18 cellular contexts compared by ENCODE assay signal in the genomic region with DNA sequence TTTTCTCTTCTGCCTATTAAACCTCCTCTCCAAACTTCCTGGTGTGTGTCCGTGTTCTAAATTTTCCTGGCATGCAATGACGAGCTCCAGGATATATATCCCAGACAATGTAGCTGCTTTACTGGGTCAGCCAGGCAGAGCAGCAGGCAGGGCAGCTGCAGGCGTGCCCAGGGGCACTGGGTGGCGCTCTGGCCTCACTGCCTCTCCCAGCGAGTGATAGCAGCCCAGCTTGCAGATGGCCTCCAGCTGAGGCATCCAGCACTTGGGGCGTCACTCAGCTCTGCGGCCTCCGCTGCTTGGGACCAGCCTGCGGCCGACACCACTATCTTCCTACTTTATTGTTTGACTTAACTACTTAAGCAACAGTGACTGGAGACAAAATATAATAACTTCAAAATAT. TPM values are rescaled to one million over a fixed set of nuclear protein-coding genes. Genes with fewer than 3 reads are reported as not detected.
DNase-seq lines count a peak whose midpoint lies in the region; ATAC-seq and TF ChIP-seq lines count a peak whose summit lies in the region.
"Had no signal": no experiment of that assay in that cellular context is flagged by ENCODE, and none has a peak within 500 bp of the region (broad histone marks: within the 10 kb centered on the region; RNA-seq: fewer than 3 reads in every experiment).

No MANE protein-coding gene starts in this region.

- in situ Hi-C loops in GM13977 (cut with MboI; ENCODE audit: low pct_unique_long_range_greater_than_20kb, low sequenced_read_pairs, unreplicated experiment) = no loop called here

- TF ChIP-seq EP300 in Ishikawa (IDR thresholded peaks at IDR 0.05; ENCODE audit: borderline replicate concordance) = no peak

- peak overlapping the region; percentile 77; the same call in 1 of the 2 replicates for H3K27ac Mint-ChIP-seq in WTC11
- H3K27ac Mint-ChIP-seq: dendritic cell treated with granulocyte-macrophage colony-stimulating factor and Interleukin-4, amounts not matched to agents 40 ng/mL and 50 ng/mL, for 4 days; natural killer cell treated with Interleukin-12 subunit alpha and Interleukin-12 subunit beta and Interleukin-15 and Interleukin-18, amount 100 ng/mL, for 72 hours had no signal

- POLR2A ChIA-PET in WTC11 (lab: Charles Lee) = no interaction called here

- CTCF ChIA-PET in WTC11 (lab: Charles Lee) = interaction anchor here (0.6 to 2.4 kb wide), 16 partner anchors 9 to 210 kb away, joined by 3 to 27 read pairs (median 4); a partner anchor contains a TSS

- peaks cover 26% of the 10 kb centered on the region for H3K4me1 Mint-ChIP-seq in WTC11

- H3K4me3 Mint-ChIP-seq in WTC11 = no peak overlapping the region
- H3K4me3 Mint-ChIP-seq: dendritic cell treated with granulocyte-macrophage colony-stimulating factor and Interleukin-4, amounts not matched to agents 40 ng/mL and 50 ng/mL, for 4 days; natural killer cell treated with Interleukin-12 subunit alpha and Interleukin-12 subunit beta and Interleukin-15 and Interleukin-18, amount 100 ng/mL, for 72 hours had no signal

- H3K9me3 Mint-ChIP-seq in WTC11 = peaks cover 16% of the 10 kb centered on the region
- H3K9me3 Mint-ChIP-seq: dendritic cell treated with granulocyte-macrophage colony-stimulating factor and Interleukin-4, amounts not matched to agents 40 ng/mL and 50 ng/mL, for 4 days; natural killer cell treated with Interleukin-12 subunit alpha and Interleukin-12 subunit beta and Interleukin-15 and Interleukin-18, amount 100 ng/mL, for 72 hours had no signal

- peak; percentile 89 for ATAC-seq in WTC11
- no peak for ATAC-seq in HG03457 (IDR thresholded peaks at IDR 0.05; ENCODE audit: unreplicated experiment)
- ATAC-seq: lower lobe of right lung; natural killer cell treated with Interleukin-12 subunit alpha and Interleukin-12 subunit beta and Interleukin-15 and Interleukin-18, amount 100 ng/mL, for 72 hours; Right ventricle myocardium inferior had no signal

- H3K27me3 Mint-ChIP-seq in WTC11 (ENCODE audit: low read depth) = no peaks in the 10 kb centered on the region
- H3K27me3 Mint-ChIP-seq: CD4-positive, CD25-positive, alpha-beta regulatory T cell; dendritic cell treated with granulocyte-macrophage colony-stimulating factor and Interleukin-4, amounts not matched to agents 40 ng/mL and 50 ng/mL, for 4 days; natural killer cell treated with Interleukin-12 subunit alpha and Interleukin-12 subunit beta and Interleukin-15 and Interleukin-18, amount 100 ng/mL, for 72 hours had no signal

- H3K36me3 Mint-ChIP-seq in WTC11 = peaks cover 24% of the 10 kb centered on the region

- TF ChIP-seq RAD21 in Ishikawa (IDR thresholded peaks at IDR 0.05; ENCODE audit: low read depth) = peak; percentile 17; the same call in 1 of the 2 replicates

- DNase-seq in GM03348 (ENCODE audit: low spot score) (peak; percentile 20), WTC11 (ENCODE audit: low spot score) (peak; percentile 70), iPS-NIHi7 (ENCODE audit: extremely low spot score) (peak; percentile 71), GM13977 (ENCODE audit: low spot score) (no peak), epidermal melanocyte (ENCODE audit: insufficient read length, low spot score) (no peak)
- DNase-seq: activated CD8-positive, alpha-beta memory T cell treated with anti-CD3 and anti-CD28 coated beads for 24 hours; activated effector memory CD4-positive, alpha-beta T cell treated with Interleukin-2 at 50 U/mL for 16 hours; anterior cingulate cortex; CD4-positive, CD25-positive, alpha-beta regulatory T cell; Karpas-422; lower lobe of right lung; NCI-H187; NCI-H748 treated with DMSO at 0.1 percent for 48 hours had no signal

- TF ChIP-seq CTCF in WTC11 (IDR thresholded peaks at IDR 0.05) (peak; percentile 36; the same call in 1 of the 2 replicates), GM13977 (IDR thresholded peaks at IDR 0.05; ENCODE audit: extremely low read depth, insufficient read depth, missing control alignments) (no peak)

TF ChIP-seq in Ishikawa, 13 proteins besides CTCF, POLR2A, EP300 and RAD21 (continues in another document):
- TF ChIP-seq, protein P1, sequence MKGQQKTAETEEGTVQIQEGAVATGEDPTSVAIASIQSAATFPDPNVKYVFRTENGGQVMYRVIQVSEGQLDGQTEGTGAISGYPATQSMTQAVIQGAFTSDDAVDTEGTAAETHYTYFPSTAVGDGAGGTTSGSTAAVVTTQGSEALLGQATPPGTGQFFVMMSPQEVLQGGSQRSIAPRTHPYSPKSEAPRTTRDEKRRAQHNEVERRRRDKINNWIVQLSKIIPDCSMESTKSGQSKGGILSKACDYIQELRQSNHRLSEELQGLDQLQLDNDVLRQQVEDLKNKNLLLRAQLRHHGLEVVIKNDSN (IDR thresholded peaks at IDR 0.05) = no peak
- TF ChIP-seq TAF1 (IDR thresholded peaks at IDR 0.05; ENCODE audit: low read depth) (no peak), YY1 (IDR thresholded peaks at IDR 0.05; ENCODE audit: low read depth) (no peak), CREB1 (IDR thresholded peaks at IDR 0.05; ENCODE audit: low read depth) (no peak), EGR1 (IDR thresholded peaks at IDR 0.05) (no peak), CEBPB (IDR thresholded peaks at IDR 0.05) (no peak)
- TF ChIP-seq, protein P2, sequence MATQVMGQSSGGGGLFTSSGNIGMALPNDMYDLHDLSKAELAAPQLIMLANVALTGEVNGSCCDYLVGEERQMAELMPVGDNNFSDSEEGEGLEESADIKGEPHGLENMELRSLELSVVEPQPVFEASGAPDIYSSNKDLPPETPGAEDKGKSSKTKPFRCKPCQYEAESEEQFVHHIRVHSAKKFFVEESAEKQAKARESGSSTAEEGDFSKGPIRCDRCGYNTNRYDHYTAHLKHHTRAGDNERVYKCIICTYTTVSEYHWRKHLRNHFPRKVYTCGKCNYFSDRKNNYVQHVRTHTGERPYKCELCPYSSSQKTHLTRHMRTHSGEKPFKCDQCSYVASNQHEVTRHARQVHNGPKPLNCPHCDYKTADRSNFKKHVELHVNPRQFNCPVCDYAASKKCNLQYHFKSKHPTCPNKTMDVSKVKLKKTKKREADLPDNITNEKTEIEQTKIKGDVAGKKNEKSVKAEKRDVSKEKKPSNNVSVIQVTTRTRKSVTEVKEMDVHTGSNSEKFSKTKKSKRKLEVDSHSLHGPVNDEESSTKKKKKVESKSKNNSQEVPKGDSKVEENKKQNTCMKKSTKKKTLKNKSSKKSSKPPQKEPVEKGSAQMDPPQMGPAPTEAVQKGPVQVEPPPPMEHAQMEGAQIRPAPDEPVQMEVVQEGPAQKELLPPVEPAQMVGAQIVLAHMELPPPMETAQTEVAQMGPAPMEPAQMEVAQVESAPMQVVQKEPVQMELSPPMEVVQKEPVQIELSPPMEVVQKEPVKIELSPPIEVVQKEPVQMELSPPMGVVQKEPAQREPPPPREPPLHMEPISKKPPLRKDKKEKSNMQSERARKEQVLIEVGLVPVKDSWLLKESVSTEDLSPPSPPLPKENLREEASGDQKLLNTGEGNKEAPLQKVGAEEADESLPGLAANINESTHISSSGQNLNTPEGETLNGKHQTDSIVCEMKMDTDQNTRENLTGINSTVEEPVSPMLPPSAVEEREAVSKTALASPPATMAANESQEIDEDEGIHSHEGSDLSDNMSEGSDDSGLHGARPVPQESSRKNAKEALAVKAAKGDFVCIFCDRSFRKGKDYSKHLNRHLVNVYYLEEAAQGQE (IDR thresholded peaks at IDR 0.05; ENCODE audit: low read depth) = no peak
- TF ChIP-seq, protein P3, sequence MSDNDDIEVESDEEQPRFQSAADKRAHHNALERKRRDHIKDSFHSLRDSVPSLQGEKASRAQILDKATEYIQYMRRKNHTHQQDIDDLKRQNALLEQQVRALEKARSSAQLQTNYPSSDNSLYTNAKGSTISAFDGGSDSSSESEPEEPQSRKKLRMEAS (IDR thresholded peaks at IDR 0.05) = no peak

TF ChIP-seq in WTC11, 78 proteins besides CTCF, POLR2A, EP300 and RAD21:
- TF ChIP-seq, protein P4, sequence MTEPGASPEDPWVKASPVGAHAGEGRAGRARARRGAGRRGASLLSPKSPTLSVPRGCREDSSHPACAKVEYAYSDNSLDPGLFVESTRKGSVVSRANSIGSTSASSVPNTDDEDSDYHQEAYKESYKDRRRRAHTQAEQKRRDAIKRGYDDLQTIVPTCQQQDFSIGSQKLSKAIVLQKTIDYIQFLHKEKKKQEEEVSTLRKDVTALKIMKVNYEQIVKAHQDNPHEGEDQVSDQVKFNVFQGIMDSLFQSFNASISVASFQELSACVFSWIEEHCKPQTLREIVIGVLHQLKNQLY (CRISPR knock-in tag; IDR thresholded peaks at IDR 0.05) = no peak
- no peak for TF ChIP-seq TCF7 (CRISPR knock-in tag; IDR thresholded peaks at IDR 0.05; ENCODE audit: low read depth)
TF ChIP-seq in WTC11: peak in this region for 0.

RNA-seq across cellular contexts. Expression of a gene that starts 23.0 kb away (rescaled TPM):
- total RNA-seq in WTC11 (2021) = 71.5 to 81.5 TPM (median 79.0 TPM) in 3 replicates

RNA-seq across cellular contexts. Expression of a gene that starts 30.2 kb away (rescaled TPM):
- not detected in 3 replicates for total RNA-seq in WTC11 (2021)
- total RNA-seq: CD4-positive, CD25-positive, alpha-beta regulatory T cell; lower lobe of right lung; natural killer cell treated with Interleukin-12 subunit alpha and Interleukin-12 subunit beta and Interleukin-15 and Interleukin-18, amount 100 ng/mL, for 72 hours; Right ventricle myocardium inferior had no signal

Comparison
In these comparisons a context has a peak if more than half of its experiments do, and no peak if none do; other contexts are left out.
1. DNase-seq: peak in GM03348 (single experiment), WTC11 (single experiment) and iPS-NIHi7 (single experiment); none in GM13977 (single experiment) and epidermal melanocyte (single experiment).